In genomic region chr15:66399276-66399675, GRCh38 we compare ENCODE assay signal across 25 cellular contexts.
"Had no signal": no experiment of that assay in that cellular context is flagged by ENCODE, and none has a peak within 500 bp of the region (broad histone marks: within the 10 kb centered on the region; RNA-seq: fewer than 3 reads in every experiment).

No MANE protein-coding gene starts in this region.

- ATAC-seq: activated CD4-positive, alpha-beta T cell treated with anti-CD3 and anti-CD28 coated beads for 36 hours; activated CD8-positive, alpha-beta T cell treated with anti-CD3 and anti-CD28 coated beads, Interleukin-2, amount 10 ng/mL, durations not matched to agents 7 days and 5 days; Right ventricle myocardium inferior had no signal

- H3K27ac ChIP-seq: breast epithelium, colonic mucosa had no signal

- H3K4me3 ChIP-seq: breast epithelium, colonic mucosa had no signal

- H3K27me3 ChIP-seq: breast epithelium, colonic mucosa had no signal

- H3K9me3 Mint-ChIP-seq: activated naive CD4-positive, alpha-beta T cell treated with anti-CD3 and anti-CD28 coated beads, Interleukin-2, amount 10 ng/mL, durations not matched to agents 7 days and 5 days; activated naive CD8-positive, alpha-beta T cell treated with anti-CD3 and anti-CD28 coated beads for 36 hours had no signal

- H3K9me3 ChIP-seq: breast epithelium, colonic mucosa had no signal

- H3K36me3 ChIP-seq: breast epithelium, colonic mucosa had no signal

- DNase-seq: activated CD4-positive, alpha-beta T cell treated with anti-CD3 and anti-CD28 coated beads for 36 hours; activated CD4-positive, alpha-beta T cell treated with anti-CD3 and anti-CD28 coated beads, Interleukin-2, amount 50 U/mL, for 4 hours; activated CD8-positive, alpha-beta memory T cell treated with anti-CD3 and anti-CD28 coated beads, Interleukin-2, amount 50 U/mL, for 48 hours; activated CD8-positive, alpha-beta T cell treated with anti-CD3 and anti-CD28 coated beads, Interleukin-2, amount 10 ng/mL, durations not matched to agents 7 days and 5 days; activated gamma-delta T cell; activated naive CD4-positive, alpha-beta T cell treated with anti-CD3 and anti-CD28 coated beads, Interleukin-2, amount 10 ng/mL, durations not matched to agents 7 days and 5 days; activated naive CD8-positive, alpha-beta T cell treated with anti-CD3 and anti-CD28 coated beads for 36 hours; activated T-cell treated with anti-CD3 and anti-CD28 coated beads, Interleukin-2, amount 50 U/mL, for 1 hour; caudate nucleus; colonic mucosa; Karpas-422; MM.1S; NCI-H1105; NCI-H1436; NCI-H1694 treated with DMSO at 0.1 percent for 48 hours; NCI-H2029 treated with DMSO at 0.1 percent for 48 hours; NCI-H345; NCI-H510A; NCI-H526 treated with DMSO at 0.1 percent for 48 hours; NCI-H82; T-helper 2 cell; T1000 had no signal

- H3K27ac Mint-ChIP-seq: activated CD4-positive, alpha-beta T cell treated with anti-CD3 and anti-CD28 coated beads for 36 hours; activated CD8-positive, alpha-beta T cell treated with anti-CD3 and anti-CD28 coated beads, Interleukin-2, amount 10 ng/mL, durations not matched to agents 7 days and 5 days; activated naive CD4-positive, alpha-beta T cell treated with anti-CD3 and anti-CD28 coated beads, Interleukin-2, amount 10 ng/mL, durations not matched to agents 7 days and 5 days; activated naive CD8-positive, alpha-beta T cell treated with anti-CD3 and anti-CD28 coated beads for 36 hours had no signal

- H3K4me3 Mint-ChIP-seq: activated CD4-positive, alpha-beta T cell treated with anti-CD3 and anti-CD28 coated beads for 36 hours; activated CD8-positive, alpha-beta T cell treated with anti-CD3 and anti-CD28 coated beads, Interleukin-2, amount 10 ng/mL, durations not matched to agents 7 days and 5 days; activated naive CD4-positive, alpha-beta T cell treated with anti-CD3 and anti-CD28 coated beads, Interleukin-2, amount 10 ng/mL, durations not matched to agents 7 days and 5 days; activated naive CD8-positive, alpha-beta T cell treated with anti-CD3 and anti-CD28 coated beads for 36 hours had no signal

- H3K27me3 Mint-ChIP-seq: activated CD4-positive, alpha-beta T cell treated with anti-CD3 and anti-CD28 coated beads for 36 hours; activated naive CD4-positive, alpha-beta T cell treated with anti-CD3 and anti-CD28 coated beads, Interleukin-2, amount 10 ng/mL, durations not matched to agents 7 days and 5 days; activated naive CD8-positive, alpha-beta T cell treated with anti-CD3 and anti-CD28 coated beads for 36 hours had no signal

- FAIRE-seq: TTC549 had no signal

- H3K4me1 ChIP-seq: breast epithelium, colonic mucosa had no signal
